ENCODE assay signal across 24 cellular contexts in the genomic region with DNA sequence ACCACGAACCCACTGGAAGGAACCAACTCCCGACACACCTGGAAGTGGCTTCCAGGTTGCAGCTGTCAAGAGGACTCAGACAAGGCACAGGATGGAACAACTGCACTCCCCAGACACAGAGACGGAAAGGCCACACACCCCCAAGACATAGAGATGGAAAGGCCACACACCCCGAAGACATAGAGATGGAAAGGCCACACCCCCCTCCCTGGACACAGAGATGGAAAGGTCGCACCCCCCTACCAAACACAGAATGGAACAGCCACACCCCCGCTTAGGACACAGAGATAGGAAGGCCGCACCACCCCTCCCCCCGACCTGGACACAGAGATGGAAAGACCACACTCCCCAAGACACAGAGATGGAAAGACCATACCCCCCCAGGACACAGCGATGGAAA. TPM values are rescaled to one million over a fixed set of nuclear protein-coding genes. Genes with fewer than 3 reads are reported as not detected.
"Had no signal": no experiment of that assay in that cellular context is flagged by ENCODE, and none has a peak within 500 bp of the region (broad histone marks: within the 10 kb centered on the region; RNA-seq: fewer than 3 reads in every experiment).

No MANE protein-coding gene starts in this region.

- ATAC-seq: activated T-cell treated with anti-CD3 and anti-CD28 coated beads, Interleukin-2, amount 50 U/mL, for 4 hours; esophagus mucosa; gastrocnemius medialis; heart left ventricle; left lung; mucosa of descending colon; naive thymus-derived CD4-positive, alpha-beta T cell; psoas muscle; right cardiac atrium had no signal

- DNase-seq: activated CD4-positive, alpha-beta T cell treated with anti-CD3 and anti-CD28 coated beads, Interleukin-2, amount 10 ng/mL, durations not matched to agents 24 days and 14 days; activated CD4-positive, CD25-positive, alpha-beta regulatory T cell; activated CD8-positive, alpha-beta memory T cell treated with anti-CD3 and anti-CD28 coated beads, Interleukin-2, amount 50 U/mL, for 4 hours; activated naive CD4-positive, alpha-beta T cell treated with anti-CD3 and anti-CD28 coated beads, Interleukin-2, amount 50 U/mL, for 16 hours; activated T-cell treated with anti-CD3 and anti-CD28 coated beads, Interleukin-2, amount 50 U/mL, for 4 hours; effector CD8-positive, alpha-beta T cell; gastrocnemius medialis; heart left ventricle; naive thymus-derived CD4-positive, alpha-beta T cell; SW 1271; T-helper 9 cell had no signal

- H3K4me3 ChIP-seq: ascending aorta, breast epithelium, gastrocnemius medialis, heart left ventricle, left lung, mucosa of descending colon, ovary, psoas muscle, skin epidermis, tibial nerve had no signal

- H3K9me3 ChIP-seq: ascending aorta, gastrocnemius medialis, left lung, mucosa of descending colon, ovary, psoas muscle, tibial nerve had no signal

- H3K4me1 ChIP-seq: breast epithelium had no signal

- H3K27ac ChIP-seq: ascending aorta, breast epithelium, gastrocnemius medialis, heart left ventricle, left lung, ovary, psoas muscle, skin epidermis, tibial nerve had no signal

- H3K27me3 ChIP-seq: ascending aorta, breast epithelium, ovary had no signal

- H3K36me3 ChIP-seq: breast epithelium, ovary had no signal

- FAIRE-seq: urothelium cell line had no signal

RNA-seq across cellular contexts. Expression of gene CALY, which starts 20.4 kb away (rescaled TPM):
- total RNA-seq: activated CD4-positive, alpha-beta T cell treated with anti-CD3 and anti-CD28 coated beads, Interleukin-2, amount 10 ng/mL, durations not matched to agents 24 days and 14 days; activated T-cell treated with anti-CD3 and anti-CD28 coated beads, Interleukin-2, amount 50 U/mL, for 4 hours; ascending aorta; esophagus mucosa; gastrocnemius medialis; left lung; psoas muscle; right cardiac atrium had no signal
- polyA plus RNA-seq: heart left ventricle, ovary had no signal

RNA-seq across cellular contexts. Expression of gene PRAP1, which starts 30.9 kb away (rescaled TPM):
- total RNA-seq: activated CD4-positive, alpha-beta T cell treated with anti-CD3 and anti-CD28 coated beads, Interleukin-2, amount 10 ng/mL, durations not matched to agents 24 days and 14 days; activated T-cell treated with anti-CD3 and anti-CD28 coated beads, Interleukin-2, amount 50 U/mL, for 4 hours; ascending aorta; breast epithelium; cerebellum; esophagus mucosa; heart left ventricle; kidney epithelial cell; left lung; naive thymus-derived CD4-positive, alpha-beta T cell; psoas muscle; right cardiac atrium had no signal
- polyA plus RNA-seq: heart left ventricle; naive thymus-derived CD4-positive, alpha-beta T cell; ovary; right cardiac atrium had no signal
